In genomic region chr4:34236118-34236517, GRCh38 we compare ENCODE assay signal across 32 cellular contexts.
"Had no signal": no experiment of that assay in that cellular context is flagged by ENCODE, and none has a peak within 500 bp of the region (broad histone marks: within the 10 kb centered on the region; RNA-seq: fewer than 3 reads in every experiment).

No MANE protein-coding gene starts in this region.

- DNase-seq: activated effector memory CD4-positive, alpha-beta T cell treated with anti-CD3 and anti-CD28 coated beads, Interleukin-2, amount 50 U/mL, for 16 hours; activated effector memory CD4-positive, alpha-beta T cell treated with Interleukin-2 at 50 U/mL for 16 hours; activated gamma-delta T cell; activated gamma-delta T cell treated with Interleukin-2 at 50 U/mL for 16 hours; activated naive CD4-positive, alpha-beta T cell; activated naive CD4-positive, alpha-beta T cell treated with anti-CD3 and anti-CD28 coated beads for 36 hours; activated naive CD4-positive, alpha-beta T cell treated with anti-CD3 and anti-CD28 coated beads, Interleukin-2, amount 10 ng/mL, durations not matched to agents 7 days and 5 days; activated naive CD4-positive, alpha-beta T cell treated with anti-CD3 and anti-CD28 coated beads, Interleukin-2, amount 50 U/mL, for 16 hours; activated naive CD4-positive, alpha-beta T cell treated with Interleukin-2 at 50 U/mL for 16 hours; activated naive CD8-positive, alpha-beta T cell treated with anti-CD3 and anti-CD28 coated beads for 36 hours; activated naive CD8-positive, alpha-beta T cell treated with anti-CD3 and anti-CD28 coated beads, Interleukin-2, amount 10 ng/mL, durations not matched to agents 7 days and 5 days; activated naive CD8-positive, alpha-beta T cell treated with anti-CD3 and anti-CD28 coated beads, Interleukin-2, amount 50 U/mL, for 24 hours; activated T-cell treated with anti-CD3 and anti-CD28 coated beads, Interleukin-2, amount 50 U/mL, for 1 hour; activated T-cell treated with anti-CD3 and anti-CD28 coated beads, Interleukin-2, amount 50 U/mL, for 24 hours; activated T-cell treated with anti-CD3 and anti-CD28 coated beads, Interleukin-2, amount 50 U/mL, for 4 hours; activated T-cell treated with anti-CD3 and anti-CD28 coated beads, Interleukin-2, amount 50 U/mL, for 48 hours; activated T-cell treated with anti-CD3 and anti-CD28 coated beads, Interleukin-2, amount 50 U/mL, for 72 hours; adrenal gland; amniotic stem cell; amygdala; anterior cingulate cortex; aorta; body of pancreas; brain microvascular endothelial cell; caudate nucleus; central memory CD4-positive, alpha-beta T cell; cerebellar nuclear complex had no signal

- H3K9me3 ChIP-seq: adrenal gland, ascending aorta, body of pancreas, breast epithelium had no signal

- H3K36me3 ChIP-seq: adrenal gland, ascending aorta, brain microvascular endothelial cell, breast epithelium, cardiac muscle cell had no signal

- ATAC-seq: activated naive CD4-positive, alpha-beta T cell treated with anti-CD3 and anti-CD28 coated beads, Interleukin-2, amount 50 U/mL, for 72 hours; activated naive CD8-positive, alpha-beta T cell treated with anti-CD3 and anti-CD28 coated beads, Interleukin-2, amount 50 U/mL, for 24 hours; activated T-cell treated with anti-CD3 and anti-CD28 coated beads, Interleukin-2, amount 50 U/mL, for 4 hours; activated T-cell treated with anti-CD3 and anti-CD28 coated beads, Interleukin-2, amount 50 U/mL, for 72 hours; activated T-helper 17 cell treated with anti-CD3 and anti-CD28 coated beads, Interleukin-2, amount 50 U/mL, for 72 hours; body of pancreas had no signal

- H3K4me3 ChIP-seq: adrenal gland, ascending aorta, body of pancreas, breast epithelium, cardiac muscle cell had no signal

- H3K27ac ChIP-seq: adrenal gland, ascending aorta, body of pancreas, brain microvascular endothelial cell, breast epithelium, cardiac muscle cell had no signal

- H3K27me3 ChIP-seq: adrenal gland, ascending aorta, body of pancreas, brain microvascular endothelial cell, breast epithelium, cardiac muscle cell had no signal
